Comparison of ENCODE assay signal across 8 cellular contexts in the genomic region with DNA sequence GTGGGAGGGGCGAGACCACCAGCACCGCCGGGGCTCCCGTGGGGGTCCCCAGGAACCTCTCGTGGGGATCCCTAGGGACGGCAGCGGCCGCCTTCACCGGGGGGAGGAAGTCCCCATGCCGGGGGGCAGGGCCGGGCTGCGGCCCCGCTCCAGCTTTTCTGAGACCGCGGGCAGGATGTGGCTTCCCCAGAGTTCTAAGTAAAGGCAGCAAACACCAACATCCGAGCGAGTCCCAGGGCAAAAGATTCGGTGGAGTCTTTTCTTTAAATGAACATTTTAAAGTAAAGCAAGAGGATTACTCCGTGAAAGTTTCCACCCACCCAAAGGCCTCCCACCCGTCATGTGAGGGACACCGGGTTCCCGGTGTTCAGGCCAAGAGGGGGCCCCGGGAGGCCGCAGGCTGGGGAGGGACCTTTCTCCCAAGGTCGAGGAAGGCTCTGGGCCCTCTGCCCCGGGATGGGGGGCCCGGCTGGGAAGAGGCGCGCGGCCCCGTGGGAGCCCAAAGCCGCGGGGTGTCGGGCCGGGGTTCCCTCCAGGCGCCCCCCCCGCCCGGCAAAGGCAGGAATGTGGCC. TPM values are rescaled to one million over a fixed set of nuclear protein-coding genes. Genes with fewer than 3 reads are reported as not detected.
A peak's percentile ranks its signal among the peaks of the same experiment; 100 is the strongest.
DNase-seq lines count a peak whose midpoint lies in the region; TF ChIP-seq lines count a peak whose summit lies in the region.

No MANE protein-coding gene starts in this region.

- peaks cover 3% of the 10 kb centered on the region for H3K4me1 Mint-ChIP-seq in activated naive CD4-positive, alpha-beta T cell treated with anti-CD3 and anti-CD28 coated beads, Interleukin-2, amount 10 ng/mL, durations not matched to agents 7 days and 5 days

- H3K9me3 Mint-ChIP-seq in activated naive CD4-positive, alpha-beta T cell treated with anti-CD3 and anti-CD28 coated beads, Interleukin-2, amount 10 ng/mL, durations not matched to agents 7 days and 5 days = no peaks in the 10 kb centered on the region

- H3K9ac ChIP-seq in Loucy (ENCODE audit: low read depth, low read length, poor library complexity, severe bottlenecking) = peak overlapping the region; percentile 86
- peak overlapping the region; percentile 68 for H3K9ac ChIP-seq in smooth muscle cell (ENCODE audit: low read depth)

- peak overlapping the region; percentile 67 for H3K4me2 ChIP-seq in Loucy (ENCODE audit: low read depth, low read length, poor library complexity, severe bottlenecking)
- H3K4me2 ChIP-seq in smooth muscle cell = peak overlapping the region; percentile 94

- no peaks in the 10 kb centered on the region for H3K9me3 ChIP-seq in Loucy (ENCODE audit: insufficient read depth, low read depth, low read length)
- H3K9me3 ChIP-seq in smooth muscle cell (replicated peaks; ENCODE audit: low read depth) = no peaks in the 10 kb centered on the region

- H3K36me3 ChIP-seq in Loucy (ENCODE audit: insufficient read depth, low read length) = no peaks in the 10 kb centered on the region
- no peaks in the 10 kb centered on the region for H3K36me3 ChIP-seq in smooth muscle cell (ENCODE audit: low read depth)

- H3K4me3 Mint-ChIP-seq in activated naive CD4-positive, alpha-beta T cell treated with anti-CD3 and anti-CD28 coated beads, Interleukin-2, amount 10 ng/mL, durations not matched to agents 7 days and 5 days = peak overlapping the region; percentile 95

- H3K4me3 ChIP-seq in Loucy (ENCODE audit: low read length, poor library complexity, severe bottlenecking) (peak overlapping the region; percentile 86), smooth muscle cell (peak overlapping the region; percentile 71)

- H3K4me1 ChIP-seq in Loucy (ENCODE audit: insufficient read depth, low read length, poor library complexity, severe bottlenecking) (peaks cover 13% of the 10 kb centered on the region), smooth muscle cell (ENCODE audit: low read depth) (peaks cover 18% of the 10 kb centered on the region)

- H3K27ac ChIP-seq in smooth muscle cell (ENCODE audit: low read depth) = peak overlapping the region; percentile 76

- H3F3A ChIP-seq in Loucy (ENCODE audit: low read depth) (no peaks in the 10 kb centered on the region), smooth muscle cell (ENCODE audit: low read depth) (no peaks in the 10 kb centered on the region)

- peak overlapping the region; percentile 95 for H3K27ac Mint-ChIP-seq in activated naive CD4-positive, alpha-beta T cell treated with anti-CD3 and anti-CD28 coated beads, Interleukin-2, amount 10 ng/mL, durations not matched to agents 7 days and 5 days

- WGBS in smooth muscle cell (ENCODE audit: low lambda C conversion rate) = 2% methylated on average over 21 of the region's 38 CpGs

- DNase-seq in GM10266 (ENCODE audit: extremely low spot score) = peak; percentile 66
- peak; percentile 88 for DNase-seq in activated naive CD4-positive, alpha-beta T cell treated with anti-CD3 and anti-CD28 coated beads, Interleukin-2, amount 10 ng/mL, durations not matched to agents 7 days and 5 days
- peak; percentile 68 for DNase-seq in hepatic stellate cell (ENCODE audit: low spot score)
- no peak for DNase-seq in smooth muscle cell (lab: John Stamatoyannopoulos, UW; ENCODE audit: unreplicated experiment)
- DNase-seq in NCI-H2196 (lab: John Stamatoyannopoulos, UW; ENCODE audit: unreplicated experiment) = no peak
- no peak for DNase-seq in inferior parietal cortex (ENCODE audit: extremely low spot score)
- no peak for DNase-seq in NCI-H2029 treated with DMSO at 0.1 percent for 48 hours (lab: John Stamatoyannopoulos, UW)

- H4K20me1 ChIP-seq in Loucy (ENCODE audit: insufficient read depth, low read length, poor library complexity, severe bottlenecking) (peaks cover 6% of the 10 kb centered on the region), smooth muscle cell (ENCODE audit: low read depth) (no peaks in the 10 kb centered on the region)

- peaks cover 7% of the 10 kb centered on the region for H3K36me3 Mint-ChIP-seq in activated naive CD4-positive, alpha-beta T cell treated with anti-CD3 and anti-CD28 coated beads, Interleukin-2, amount 10 ng/mL, durations not matched to agents 7 days and 5 days

- H3K27me3 ChIP-seq in Loucy (ENCODE audit: insufficient read depth, low read length, poor library complexity, severe bottlenecking) (no peaks in the 10 kb centered on the region), smooth muscle cell (ENCODE audit: low read depth) (peaks cover 9% of the 10 kb centered on the region)

- no peak for TF ChIP-seq CTCF in GM10266 (IDR thresholded peaks at IDR 0.05; ENCODE audit: control insufficient read depth, insufficient read depth, low read depth, missing control alignments)
- no peak for TF ChIP-seq CTCF in Loucy (conservative IDR thresholded peaks at IDR 0.05; ENCODE audit: low read length)
- TF ChIP-seq CTCF in smooth muscle cell (IDR thresholded peaks at IDR 0.05; ENCODE audit: borderline replicate concordance, insufficient read depth, poor library complexity, severe bottlenecking) = no peak

- no peaks in the 10 kb centered on the region for H3K9me2 ChIP-seq in Loucy (replicated peaks; ENCODE audit: low read depth, low read length)

- H3K79me2 ChIP-seq in Loucy (ENCODE audit: insufficient read depth, low read length) (peaks cover 9% of the 10 kb centered on the region; the same call in 1 of the 2 replicates), smooth muscle cell (ENCODE audit: low read depth) (no peaks in the 10 kb centered on the region)

- peaks cover 38% of the 10 kb centered on the region for H3K27me3 Mint-ChIP-seq in activated naive CD4-positive, alpha-beta T cell treated with anti-CD3 and anti-CD28 coated beads, Interleukin-2, amount 10 ng/mL, durations not matched to agents 7 days and 5 days

- CTCF ChIA-PET in activated naive CD4-positive, alpha-beta T cell treated with anti-CD3 and anti-CD28 coated beads, Interleukin-2, amount 10 ng/mL, durations not matched to agents 7 days and 5 days (lab: Charles Lee) = interaction anchor here (1.4 to 2.8 kb wide), 2 partner anchors 73 to 78 kb away, joined by 5 to 9 read pairs; no protein-coding TSS in a partner anchor

- H2AFZ ChIP-seq in Loucy (ENCODE audit: low read length) = no peak overlapping the region
- peak overlapping the region; percentile 62 for H2AFZ ChIP-seq in smooth muscle cell (ENCODE audit: low read depth)

RNA-seq across cellular contexts. Expression of a gene that starts 44.1 kb away (rescaled TPM):
- total RNA-seq in smooth muscle cell = 28.1 and 37.7 TPM in 2 replicates
- polyA plus RNA-seq in smooth muscle cell = 33.4 and 36.6 TPM in 2 replicates

Comparison
In these comparisons a context has a peak if more than half of its experiments do, and no peak if none do; other contexts are left out.
1. DNase-seq: peak in GM10266 (single experiment), activated naive CD4-positive, alpha-beta T cell treated with anti-CD3 and anti-CD28 coated beads, Interleukin-2, amount 10 ng/mL, durations not matched to agents 7 days and 5 days (single experiment) and hepatic stellate cell (single experiment); none in smooth muscle cell (single experiment), NCI-H2196 (single experiment), inferior parietal cortex (single experiment) and NCI-H2029 treated with DMSO at 0.1 percent for 48 hours (single experiment).